ENCODE assay signal across 28 cellular contexts in the genomic region with DNA sequence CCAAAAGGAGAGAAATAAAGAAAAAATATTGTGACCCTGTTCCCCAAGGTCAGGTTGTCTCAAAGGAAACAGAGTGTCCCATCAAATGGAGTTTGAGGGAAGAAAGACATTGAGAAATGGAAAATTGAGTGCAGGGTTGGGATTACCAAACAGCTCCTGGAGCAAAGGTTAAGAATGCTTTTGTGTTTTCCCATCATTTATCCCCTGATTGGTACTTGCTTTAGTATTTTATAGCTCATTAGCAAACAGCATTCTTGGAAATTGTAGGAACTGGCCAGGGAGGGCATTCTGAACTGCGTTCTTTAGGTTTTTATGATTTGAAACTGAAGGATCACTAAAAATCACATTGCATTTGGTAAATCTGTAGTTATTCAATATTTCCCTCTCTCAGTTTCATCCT.
"Had no signal": no experiment of that assay in that cellular context is flagged by ENCODE, and none has a peak within 500 bp of the region (broad histone marks: within the 10 kb centered on the region; RNA-seq: fewer than 3 reads in every experiment).

No MANE protein-coding gene starts in this region.

- H3K4me3 ChIP-seq: coronary artery, dorsolateral prefrontal cortex had no signal

- H3K36me3 ChIP-seq: brain microvascular endothelial cell had no signal

- H3K27ac ChIP-seq: brain microvascular endothelial cell, coronary artery, dorsolateral prefrontal cortex, VCaP had no signal

- H3K27ac Mint-ChIP-seq: activated B cell treated with CpG ODN at 0.5 μM for 24 hours; activated CD8-positive, alpha-beta T cell treated with anti-CD3 and anti-CD28 coated beads for 36 hours; activated naive CD8-positive, alpha-beta T cell; activated T-helper 17 cell treated with anti-CD3 and anti-CD28 coated beads, Interleukin-2, amount 50 U/mL, for 72 hours; dendritic cell treated with granulocyte-macrophage colony-stimulating factor and Interleukin-4, amounts not matched to agents 40 ng/mL and 50 ng/mL, for 4 days; endodermal cell had no signal

- H3K4me3 Mint-ChIP-seq: activated B cell treated with CpG ODN at 0.5 μM for 24 hours; activated CD8-positive, alpha-beta T cell treated with anti-CD3 and anti-CD28 coated beads for 36 hours; activated naive CD8-positive, alpha-beta T cell; activated T-cell treated with anti-CD3 and anti-CD28 coated beads, Interleukin-2, amount 50 U/mL, for 4 hours; activated T-helper 17 cell treated with anti-CD3 and anti-CD28 coated beads, Interleukin-2, amount 50 U/mL, for 72 hours; central memory CD8-positive, alpha-beta T cell; dendritic cell treated with granulocyte-macrophage colony-stimulating factor and Interleukin-4, amounts not matched to agents 40 ng/mL and 50 ng/mL, for 4 days; endodermal cell had no signal

- H3K27me3 Mint-ChIP-seq: activated B cell treated with CpG ODN at 0.5 μM for 24 hours; activated CD8-positive, alpha-beta T cell treated with anti-CD3 and anti-CD28 coated beads for 36 hours; activated naive CD8-positive, alpha-beta T cell; activated T-helper 17 cell treated with anti-CD3 and anti-CD28 coated beads, Interleukin-2, amount 50 U/mL, for 72 hours; central memory CD8-positive, alpha-beta T cell had no signal

- H3K9me3 Mint-ChIP-seq: activated B cell treated with CpG ODN at 0.5 μM for 24 hours; activated CD8-positive, alpha-beta T cell treated with anti-CD3 and anti-CD28 coated beads for 36 hours; activated T-cell treated with anti-CD3 and anti-CD28 coated beads, Interleukin-2, amount 50 U/mL, for 4 hours; activated T-helper 17 cell treated with anti-CD3 and anti-CD28 coated beads, Interleukin-2, amount 50 U/mL, for 72 hours; central memory CD8-positive, alpha-beta T cell; dendritic cell treated with granulocyte-macrophage colony-stimulating factor and Interleukin-4, amounts not matched to agents 40 ng/mL and 50 ng/mL, for 4 days; endodermal cell had no signal

- H3K36me3 Mint-ChIP-seq: activated naive CD8-positive, alpha-beta T cell had no signal

- H3K4me1 Mint-ChIP-seq: activated B cell treated with CpG ODN at 0.5 μM for 24 hours; activated T-helper 17 cell treated with anti-CD3 and anti-CD28 coated beads, Interleukin-2, amount 50 U/mL, for 72 hours; central memory CD8-positive, alpha-beta T cell; endodermal cell had no signal

- DNase-seq: activated B cell treated with CpG ODN at 0.5 μM for 24 hours; activated CD4-positive, alpha-beta T cell treated with anti-CD3 and anti-CD28 coated beads for 48 hours; activated CD4-positive, alpha-beta T cell treated with anti-CD3 and anti-CD28 coated beads, Interleukin-2, amount 50 U/mL, for 1 hour; activated CD4-positive, alpha-beta T cell treated with anti-CD3 and anti-CD28 coated beads, Interleukin-2, amount 50 U/mL, for 48 hours; activated CD8-positive, alpha-beta memory T cell treated with anti-CD3 and anti-CD28 coated beads for 24 hours; activated CD8-positive, alpha-beta T cell treated with anti-CD3 and anti-CD28 coated beads for 36 hours; activated effector memory CD4-positive, alpha-beta T cell treated with Interleukin-2 at 50 U/mL for 16 hours; activated gamma-delta T cell treated with Interleukin-2 at 50 U/mL for 16 hours; activated naive CD4-positive, alpha-beta T cell treated with anti-CD3 and anti-CD28 coated beads, Interleukin-2, amount 50 U/mL, for 16 hours; activated naive CD4-positive, alpha-beta T cell treated with Interleukin-2 at 50 U/mL for 16 hours; activated T-cell treated with anti-CD3 and anti-CD28 coated beads, Interleukin-2, amount 50 U/mL, for 4 hours; amniotic stem cell; anterior cingulate cortex; brain microvascular endothelial cell; dorsolateral prefrontal cortex; effector memory CD4-positive, alpha-beta T cell; endodermal cell; foreskin fibroblast; head of caudate nucleus; T-helper 2 cell had no signal

- H3K27me3 ChIP-seq: brain microvascular endothelial cell, dorsolateral prefrontal cortex had no signal

- ATAC-seq: activated CD4-positive, CD25-positive, alpha-beta regulatory T cell treated with anti-CD3 and anti-CD28 coated beads, Interleukin-2, amount 50 U/mL, for 24 hours; activated CD8-positive, alpha-beta T cell treated with anti-CD3 and anti-CD28 coated beads for 36 hours; activated T-cell treated with anti-CD3 and anti-CD28 coated beads, Interleukin-2, amount 50 U/mL, for 4 hours; activated T-helper 17 cell treated with anti-CD3 and anti-CD28 coated beads, Interleukin-2, amount 50 U/mL, for 72 hours; esophagus mucosa had no signal
